In the genomic region with DNA sequence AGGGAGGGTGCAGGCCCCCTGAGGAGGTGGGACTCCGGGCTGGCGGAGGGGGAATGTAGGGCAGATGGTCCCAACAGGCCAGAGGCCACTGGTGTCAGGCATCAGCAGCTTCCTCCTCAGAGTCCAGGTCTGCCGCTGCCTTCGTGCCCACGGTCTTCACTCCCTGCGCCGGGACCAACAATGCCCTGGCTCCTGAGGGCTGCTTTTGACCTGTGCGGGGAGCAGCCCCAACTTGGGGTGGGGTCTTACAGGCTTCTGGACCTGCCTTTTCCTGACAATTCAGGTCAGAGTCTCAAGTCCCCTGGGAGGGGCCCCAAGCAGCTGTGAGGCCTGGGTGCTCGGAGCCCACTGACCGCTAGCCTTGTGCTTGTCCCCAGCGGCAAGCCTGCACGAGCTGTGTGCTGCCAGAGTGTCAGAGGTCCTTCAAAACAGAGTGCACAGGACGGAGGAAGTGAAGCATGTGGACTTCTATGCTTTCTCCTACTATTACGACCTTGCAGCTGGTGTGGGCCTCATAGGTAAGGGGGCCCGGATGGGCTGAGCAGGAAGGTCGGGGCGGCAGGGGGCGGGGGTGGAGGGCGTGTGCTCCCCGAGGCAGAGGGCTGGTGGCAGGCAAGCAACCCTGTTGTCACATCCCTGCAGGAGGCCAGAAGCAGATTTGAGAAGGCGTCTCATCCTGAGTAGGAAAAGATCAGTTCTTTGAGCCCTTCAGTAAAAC, we compare ENCODE assay signal across 11 cellular contexts. TPM values are rescaled to one million over a fixed set of nuclear protein-coding genes. Genes with fewer than 3 reads are reported as not detected.
A peak's percentile ranks its signal among the peaks of the same experiment; 100 is the strongest.
DNase-seq lines count a peak whose midpoint lies in the region; ATAC-seq and TF ChIP-seq lines count a peak whose summit lies in the region.
"Had no signal": no experiment of that assay in that cellular context is flagged by ENCODE, and none has a peak within 500 bp of the region (broad histone marks: within the 10 kb centered on the region; RNA-seq: fewer than 3 reads in every experiment).

No MANE protein-coding gene starts in this region.

- H3K4me3 Mint-ChIP-seq in MCF 10A (ENCODE audit: unreplicated experiment) = peak overlapping the region; percentile 29
- H3K4me3 Mint-ChIP-seq in activated T-helper 1 cell treated with anti-CD3 and anti-CD28 coated beads, Interleukin-12 subunit alpha, Interleukin-12 subunit beta, Interleukin-2, Interleukin-4 antibody, amounts not matched to agents 30 ng/mL and 10 ng/mL and 1 ng/mL, durations not matched to agents 14 hours and 24 hours and 36 hours = no peak overlapping the region
- H3K4me3 Mint-ChIP-seq: nephron had no signal

- no peaks in the 10 kb centered on the region for H3K9me3 ChIP-seq in breast epithelium
- H3K9me3 ChIP-seq in hepatocyte (ENCODE audit: low read depth) = no peaks in the 10 kb centered on the region
- no peaks in the 10 kb centered on the region for H3K9me3 ChIP-seq in stomach

- in situ Hi-C loops in KBM-7 (cut with MboI; ENCODE audit: low pct_unique_long_range_greater_than_20kb, low sequenced_read_pairs) = no loop called here

- H3K4me1 ChIP-seq in breast epithelium (peaks cover 0 to 12% of the 10 kb centered on the region in 2 donors), hepatocyte (ENCODE audit: insufficient read depth) (peaks cover 19% of the 10 kb centered on the region), stomach (peaks cover 17 to 32% (median 27%) of the 10 kb centered on the region in 4 donors)

- DNase-seq in MCF 10A (ENCODE audit: unreplicated experiment) (no peak), breast epithelium (ENCODE audit: low spot score in 2 of 2) (no peak), hepatocyte (ENCODE audit: low spot score) (no peak), stomach (no peak), KBM-7 (no peak)
- DNase-seq in activated T-helper 1 cell treated with anti-CD3 and anti-CD28 coated beads, Interleukin-12 subunit alpha, Interleukin-12 subunit beta, Interleukin-2, Interleukin-4 antibody, amounts not matched to agents 30 ng/mL and 10 ng/mL and 1 ng/mL, durations not matched to agents 14 hours and 24 hours and 36 hours (ENCODE audit: low spot score) = no peak
- DNase-seq: activated T-cell treated with anti-CD3 and anti-CD28 coated beads, Interleukin-2, amount 50 U/mL, for 1 hour; DND-41 had no signal

- no TSS peak for BruUV-seq in MCF 10A (replicated peaks; lab: Mats Ljungman, UMichigan)

- no peaks in the 10 kb centered on the region for H3K9me2 ChIP-seq in hepatocyte (replicated peaks; ENCODE audit: insufficient read depth)

- no peaks in the 10 kb centered on the region for H3K9me3 Mint-ChIP-seq in MCF 10A (ENCODE audit: unreplicated experiment)
- no peaks in the 10 kb centered on the region for H3K9me3 Mint-ChIP-seq in activated T-helper 1 cell treated with anti-CD3 and anti-CD28 coated beads, Interleukin-12 subunit alpha, Interleukin-12 subunit beta, Interleukin-2, Interleukin-4 antibody, amounts not matched to agents 30 ng/mL and 10 ng/mL and 1 ng/mL, durations not matched to agents 14 hours and 24 hours and 36 hours
- H3K9me3 Mint-ChIP-seq: nephron had no signal

- TF ChIP-seq CTCF in MCF 10A (IDR thresholded peaks at IDR 0.05; ENCODE audit: unreplicated experiment) (no peak), breast epithelium (IDR thresholded peaks at IDR 0.05) (no peak), hepatocyte (IDR thresholded peaks at IDR 0.05; ENCODE audit: poor library complexity) (no peak), stomach (IDR thresholded peaks at IDR 0.05) (no peak)

- 66% methylated on average over 20 of the region's 21 CpGs for WGBS in hepatocyte (ENCODE audit: low lambda C conversion rate, missing lambda C conversion rate)
- WGBS in stomach, 5 donors = 62 to 77% (median 73%) methylated on average over 15 to 21 of the region's 21 CpGs

- H3K27me3 ChIP-seq in breast epithelium = no peaks in the 10 kb centered on the region
- no peaks in the 10 kb centered on the region for H3K27me3 ChIP-seq in hepatocyte
- H3K27me3 ChIP-seq in stomach = no peaks in the 10 kb centered on the region

- H2AFZ ChIP-seq in hepatocyte = no peak overlapping the region

- H4K20me1 ChIP-seq in hepatocyte (ENCODE audit: insufficient read depth, poor library complexity, severe bottlenecking) = no peaks in the 10 kb centered on the region

- H3K4me3 ChIP-seq in breast epithelium = no peak overlapping the region
- H3K4me3 ChIP-seq in hepatocyte = no peak overlapping the region
- H3K4me3 ChIP-seq in stomach = no peak overlapping the region

- POLR2A ChIA-PET in MCF 10A (lab: Yijun Ruan, JAX) = interaction anchor here (0.6 to 13.6 kb wide), 18 partner anchors 10 to 231 kb away, joined by 3 to 517 read pairs (median 5); a partner anchor contains a TSS

- H3K36me3 ChIP-seq in breast epithelium = peaks cover 4% of the 10 kb centered on the region
- no peaks in the 10 kb centered on the region for H3K36me3 ChIP-seq in hepatocyte (replicated peaks; ENCODE audit: insufficient read depth, low read depth)
- H3K36me3 ChIP-seq in stomach = peaks cover 14 to 79% (median 62%) of the 10 kb centered on the region in 4 donors

- intact Hi-C loops in MCF 10A (cut with micrococcal nuclease) = loop anchor here (1.0 kb wide), 1 partner anchor 25 kb away; no protein-coding TSS in a partner anchor
- intact Hi-C loops in breast epithelium (cut with DNase I; ENCODE audit: low total_unique reads) = no loop called here
- intact Hi-C loops in activated T-helper 1 cell treated with anti-CD3 and anti-CD28 coated beads, Interleukin-12 subunit alpha, Interleukin-12 subunit beta, Interleukin-2, Interleukin-4 antibody, amounts not matched to agents 30 ng/mL and 10 ng/mL and 1 ng/mL, durations not matched to agents 14 hours and 24 hours and 36 hours (cut with micrococcal nuclease) = loop anchor here (1.0 to 2.0 kb wide), 2 partner anchors 15 to 24 kb away; no protein-coding TSS in a partner anchor
- intact Hi-C loops in stomach (cut with DNase I; ENCODE audit: low total_unique reads) = no loop called here

- no peaks in the 10 kb centered on the region for H3K79me2 ChIP-seq in hepatocyte

- no peak overlapping the region for H3K4me2 ChIP-seq in hepatocyte

- H3K4me1 Mint-ChIP-seq in MCF 10A (ENCODE audit: insufficient read depth, unreplicated experiment) = peaks cover 22% of the 10 kb centered on the region
- H3K4me1 Mint-ChIP-seq in activated T-helper 1 cell treated with anti-CD3 and anti-CD28 coated beads, Interleukin-12 subunit alpha, Interleukin-12 subunit beta, Interleukin-2, Interleukin-4 antibody, amounts not matched to agents 30 ng/mL and 10 ng/mL and 1 ng/mL, durations not matched to agents 14 hours and 24 hours and 36 hours (ENCODE audit: low read depth) = peaks cover 6% of the 10 kb centered on the region

- CTCF ChIA-PET in MCF 10A (lab: Yijun Ruan, JAX) = interaction anchor here (0.6 to 7.8 kb wide), 16 partner anchors 10 to 229 kb away, joined by 3 to 92 read pairs (median 6); a partner anchor contains a TSS

- TF ChIP-seq POLR2A in breast epithelium (IDR thresholded peaks at IDR 0.05) (no peak), stomach (IDR thresholded peaks at IDR 0.05) (no peak)

- no peaks in the 10 kb centered on the region for H3K27me3 Mint-ChIP-seq in MCF 10A (ENCODE audit: insufficient read depth, unreplicated experiment)
- H3K27me3 Mint-ChIP-seq in activated T-helper 1 cell treated with anti-CD3 and anti-CD28 coated beads, Interleukin-12 subunit alpha, Interleukin-12 subunit beta, Interleukin-2, Interleukin-4 antibody, amounts not matched to agents 30 ng/mL and 10 ng/mL and 1 ng/mL, durations not matched to agents 14 hours and 24 hours and 36 hours (ENCODE audit: insufficient read depth) = no peaks in the 10 kb centered on the region

- H3K27ac Mint-ChIP-seq in MCF 10A (ENCODE audit: low read depth, unreplicated experiment) = peak overlapping the region; percentile 82
- H3K27ac Mint-ChIP-seq in activated T-helper 1 cell treated with anti-CD3 and anti-CD28 coated beads, Interleukin-12 subunit alpha, Interleukin-12 subunit beta, Interleukin-2, Interleukin-4 antibody, amounts not matched to agents 30 ng/mL and 10 ng/mL and 1 ng/mL, durations not matched to agents 14 hours and 24 hours and 36 hours = peak overlapping the region; percentile 26

- no peak for ATAC-seq in GM21529 (IDR thresholded peaks at IDR 0.05; ENCODE audit: unreplicated experiment)
- no peak for ATAC-seq in GM21515 (IDR thresholded peaks at IDR 0.05; ENCODE audit: unreplicated experiment)

- no peak for TF ChIP-seq EP300 in stomach (IDR thresholded peaks at IDR 0.05)

- H3K27ac ChIP-seq in breast epithelium = peak overlapping the region in 1 of 2 donors; percentile 38
- peak overlapping the region; percentile 81 for H3K27ac ChIP-seq in hepatocyte
- H3K27ac ChIP-seq in stomach = peak overlapping the region in 4 of 5 donors; percentile 5 to 70 (median 44)

- peaks cover 38% of the 10 kb centered on the region for H3K36me3 Mint-ChIP-seq in MCF 10A (ENCODE audit: insufficient read depth, unreplicated experiment)
- peaks cover 3% of the 10 kb centered on the region for H3K36me3 Mint-ChIP-seq in activated T-helper 1 cell treated with anti-CD3 and anti-CD28 coated beads, Interleukin-12 subunit alpha, Interleukin-12 subunit beta, Interleukin-2, Interleukin-4 antibody, amounts not matched to agents 30 ng/mL and 10 ng/mL and 1 ng/mL, durations not matched to agents 14 hours and 24 hours and 36 hours (ENCODE audit: low read depth)

RNA-seq across cellular contexts. Expression of a gene that starts 25.3 kb away (rescaled TPM):
- 375 and 435 TPM in 2 replicates for total RNA-seq in MCF 10A (2022)
- total RNA-seq in breast epithelium = 100 to 1,000 TPM in 2 of 3 donors, 10 to 100 TPM in 1; 95.7 to 128 (median 121) TPM
- total RNA-seq in activated T-helper 1 cell treated with anti-CD3 and anti-CD28 coated beads, Interleukin-12 subunit alpha, Interleukin-12 subunit beta, Interleukin-2, Interleukin-4 antibody, amounts not matched to agents 30 ng/mL and 10 ng/mL and 1 ng/mL, durations not matched to agents 14 hours and 24 hours and 36 hours = 36.8 and 38.5 TPM in 2 replicates
- 52.0 and 61.1 TPM in 2 replicates for total RNA-seq in hepatocyte
- 35.0 and 45.3 TPM in 2 replicates for polyA plus RNA-seq in hepatocyte
- 100 to 1,000 TPM in 2 of 5 donors, 10 to 100 TPM in 3; 34.4 to 116 (median 78.8) TPM for total RNA-seq in stomach
- polyA plus RNA-seq in stomach = 10 to 100 TPM; 23.1 to 34.0 (median 28.8) TPM

RNA-seq across cellular contexts. Expression of a gene that starts 27.1 kb away (rescaled TPM):
- 98.0 and 99.5 TPM in 2 replicates for total RNA-seq in MCF 10A (2022)
- total RNA-seq in breast epithelium = 10 to 100 TPM; 45.8 to 77.6 (median 71.1) TPM
- total RNA-seq in activated T-helper 1 cell treated with anti-CD3 and anti-CD28 coated beads, Interleukin-12 subunit alpha, Interleukin-12 subunit beta, Interleukin-2, Interleukin-4 antibody, amounts not matched to agents 30 ng/mL and 10 ng/mL and 1 ng/mL, durations not matched to agents 14 hours and 24 hours and 36 hours = 42.5 and 43.5 TPM in 2 replicates
- total RNA-seq in hepatocyte = 58.1 and 80.4 TPM in 2 replicates
- polyA plus RNA-seq in hepatocyte = 87.1 and 92.0 TPM in 2 replicates
- total RNA-seq in stomach = 100 to 1,000 TPM in 3 of 5 donors, 10 to 100 TPM in 2; 44.2 to 110 (median 104) TPM
- polyA plus RNA-seq in stomach = 10 to 100 TPM; 38.5 to 56.6 (median 40.7) TPM

Comparison
In these comparisons a context has a peak if more than half of its experiments do, and no peak if none do; other contexts are left out.
1. intact Hi-C loops: an anchor here in MCF 10A (1.0 kb wide) and activated T-helper 1 cell treated with anti-CD3 and anti-CD28 coated beads, Interleukin-12 subunit alpha, Interleukin-12 subunit beta, Interleukin-2, Interleukin-4 antibody, amounts not matched to agents 30 ng/mL and 10 ng/mL and 1 ng/mL, durations not matched to agents 14 hours and 24 hours and 36 hours (1.0 to 2.0 kb wide); none called in breast epithelium and stomach.